ENCODE assay signal across 1 cellular context in genomic region chr1:165773324-165773965, GRCh38.
TF ChIP-seq lines count a peak whose summit lies in the region.

No MANE protein-coding gene starts in this region.

TF ChIP-seq in K562, 482 proteins besides CTCF, POLR2A, EP300 and RAD21 (continued from another document and continues in another):
- TF ChIP-seq PRPF4 (IDR thresholded peaks at IDR 0.05; ENCODE audit: insufficient read depth, low read depth, low read length, poor library complexity, severe bottlenecking) (no peak), ZNF3 (CRISPR knock-in tag; IDR thresholded peaks at IDR 0.05) (no peak), KHSRP (IDR thresholded peaks at IDR 0.05) (no peak), ZNF395 (CRISPR knock-in tag; IDR thresholded peaks at IDR 0.05) (no peak), LARP7 (IDR thresholded peaks at IDR 0.05) (no peak), ZNF24 (IDR thresholded peaks at IDR 0.05) (no peak), SMARCE1 (IDR thresholded peaks at IDR 0.05) (peak; percentile 76), STAT5A (IDR thresholded peaks at IDR 0.05; ENCODE audit: borderline replicate concordance, low read length) (no peak), ARID2 (IDR thresholded peaks at IDR 0.05) (no peak), GABPB2 (CRISPR knock-in tag; conservative IDR thresholded peaks at IDR 0.05) (no peak), ZNF79 (CRISPR knock-in tag; IDR thresholded peaks at IDR 0.05; ENCODE audit: low read depth) (no peak), BCL6 (CRISPR knock-in tag; IDR thresholded peaks at IDR 0.05) (no peak), REST (CRISPR knock-in tag; IDR thresholded peaks at IDR 0.05; ENCODE audit: low read depth) (no peak), SRSF3 (IDR thresholded peaks at IDR 0.05; ENCODE audit: insufficient read depth, low read length) (no peak), CEBPZ (IDR thresholded peaks at IDR 0.05; ENCODE audit: borderline replicate concordance, low read depth, low read length) (no peak), ZBTB49 (CRISPR knock-in tag; IDR thresholded peaks at IDR 0.05; ENCODE audit: borderline replicate concordance) (no peak), ZSCAN32 (CRISPR knock-in tag; IDR thresholded peaks at IDR 0.05) (no peak), DIDO1 (tag; IDR thresholded peaks at IDR 0.05; ENCODE audit: low read depth) (no peak), ZNF347 (CRISPR knock-in tag; IDR thresholded peaks at IDR 0.05; ENCODE audit: low read depth) (no peak), MAX (CRISPR knock-in tag; IDR thresholded peaks at IDR 0.05) (no peak), ZNF263 (CRISPR knock-in tag; IDR thresholded peaks at IDR 0.05; ENCODE audit: borderline replicate concordance) (no peak), IRF1 (CRISPR knock-in tag; IDR thresholded peaks at IDR 0.05; ENCODE audit: borderline replicate concordance) (no peak), SRSF7 (optimal IDR thresholded peaks at IDR 0.05; ENCODE audit: low read depth, low read length) (no peak), SMAD2 (IDR thresholded peaks at IDR 0.05; ENCODE audit: low read depth, low read length) (no peak), ARID1B (IDR thresholded peaks at IDR 0.05) (peak; percentile 85), ZNF224 (CRISPR knock-in tag; IDR thresholded peaks at IDR 0.05) (no peak), ZFP1 (CRISPR knock-in tag; IDR thresholded peaks at IDR 0.05) (no peak), HIVEP1 (CRISPR knock-in tag; IDR thresholded peaks at IDR 0.05) (no peak), ZNF780A (CRISPR knock-in tag; IDR thresholded peaks at IDR 0.05) (no peak), ZNF282 (CRISPR knock-in tag; IDR thresholded peaks at IDR 0.05) (no peak), ZBTB34 (CRISPR knock-in tag; IDR thresholded peaks at IDR 0.05) (no peak), ZNF639 (CRISPR knock-in tag; conservative IDR thresholded peaks at IDR 0.05 in 1 of 2, IDR thresholded peaks at IDR 0.05 in 1 of 2) (0 out of 4 replicates have a peak, but pooled peaks of 1 of the 2 experiments have one; percentile 29), ZC3H8 (IDR thresholded peaks at IDR 0.05) (no peak), TSC22D4 (tag; IDR thresholded peaks at IDR 0.05) (no peak), ZNF77 (CRISPR knock-in tag; IDR thresholded peaks at IDR 0.05) (no peak), COPS2 (conservative IDR thresholded peaks at IDR 0.05) (no peak), CHD1 (IDR thresholded peaks at IDR 0.05; ENCODE audit: low read length) (no peak), SIRT6 (IDR thresholded peaks at IDR 0.05; ENCODE audit: low read depth, low read length) (no peak), E2F3 (CRISPR knock-in tag; IDR thresholded peaks at IDR 0.05) (no peak), TFAM (CRISPR knock-in tag; conservative IDR thresholded peaks at IDR 0.05) (no peak), AFF1 (IDR thresholded peaks at IDR 0.05; ENCODE audit: low read depth in 1 of 2, partially characterized antibody in 2 of 2) (no peak), KDM4B (IDR thresholded peaks at IDR 0.05; ENCODE audit: borderline replicate concordance in 2 of 2, low read depth in 1 of 2) (no peak), PPARD (CRISPR knock-in tag; IDR thresholded peaks at IDR 0.05) (no peak), ESRRA (IDR thresholded peaks at IDR 0.05; ENCODE audit: borderline replicate concordance, low read depth) (no peak), GTF2F1 (IDR thresholded peaks at IDR 0.05; ENCODE audit: low read depth, low read length) (no peak), ZNF197 (CRISPR knock-in tag; IDR thresholded peaks at IDR 0.05; ENCODE audit: low read depth) (no peak), EZH2 (IDR thresholded peaks at IDR 0.05; ENCODE audit: borderline replicate concordance, low read depth, low read length) (no peak)
